ENCODE assay signal across 2 cellular contexts in the genomic region with DNA sequence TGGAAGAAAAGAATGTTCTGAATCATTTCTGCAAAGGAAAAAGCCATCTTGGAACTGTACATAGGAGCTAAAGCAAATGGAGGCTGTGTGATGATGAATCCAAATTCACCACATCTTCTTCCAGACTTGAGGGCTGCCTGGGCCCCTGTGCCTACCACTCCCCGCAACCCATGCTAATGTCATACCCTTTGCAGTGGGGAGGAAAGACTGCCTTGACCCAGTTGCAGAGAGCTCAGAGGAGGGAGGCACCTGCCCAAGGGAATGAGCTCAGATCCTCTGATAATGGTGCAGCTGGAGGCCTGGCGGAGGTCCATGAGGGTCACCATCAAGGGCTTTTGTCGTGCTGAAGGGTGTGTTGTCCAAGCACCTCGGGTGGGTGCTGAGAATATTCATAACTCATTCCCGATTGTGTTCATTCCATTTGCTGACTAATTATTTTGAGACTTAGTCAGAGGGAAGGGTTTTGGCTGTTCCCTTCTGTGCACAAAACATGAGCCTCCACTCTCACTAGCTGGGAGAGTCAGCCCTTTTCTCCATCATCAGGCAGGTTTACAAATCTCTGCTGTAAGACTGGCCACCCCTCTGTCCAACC.
TF ChIP-seq lines count a peak whose summit lies in the region.

No MANE protein-coding gene starts in this region.

TF ChIP-seq in endothelial cell of umbilical vein, 7 proteins besides CTCF, POLR2A, EP300 and RAD21:
- TF ChIP-seq JUN (IDR thresholded peaks at IDR 0.05; ENCODE audit: borderline replicate concordance, insufficient read depth, insufficient read length, low read depth): no peak
- no peak for TF ChIP-seq POLR2AphosphoS5 (IDR thresholded peaks at IDR 0.05; ENCODE audit: insufficient read depth, low read depth, low read length)
- TF ChIP-seq FOS (IDR thresholded peaks at IDR 0.05; ENCODE audit: borderline replicate concordance, insufficient read depth, low read length): no peak
- TF ChIP-seq GATA2 (IDR thresholded peaks at IDR 0.05; ENCODE audit: insufficient read depth, insufficient read length, low read depth, low read length): no peak
TF ChIP-seq in endothelial cell of umbilical vein: peak in this region for 0.

TF ChIP-seq in GM12891, 5 proteins besides CTCF, POLR2A, EP300 and RAD21:
- no peak for TF ChIP-seq POU2F2 (IDR thresholded peaks at IDR 0.05; ENCODE audit: low read depth, low read length)
